11 cellular contexts compared by ENCODE assay signal in the genomic region with DNA sequence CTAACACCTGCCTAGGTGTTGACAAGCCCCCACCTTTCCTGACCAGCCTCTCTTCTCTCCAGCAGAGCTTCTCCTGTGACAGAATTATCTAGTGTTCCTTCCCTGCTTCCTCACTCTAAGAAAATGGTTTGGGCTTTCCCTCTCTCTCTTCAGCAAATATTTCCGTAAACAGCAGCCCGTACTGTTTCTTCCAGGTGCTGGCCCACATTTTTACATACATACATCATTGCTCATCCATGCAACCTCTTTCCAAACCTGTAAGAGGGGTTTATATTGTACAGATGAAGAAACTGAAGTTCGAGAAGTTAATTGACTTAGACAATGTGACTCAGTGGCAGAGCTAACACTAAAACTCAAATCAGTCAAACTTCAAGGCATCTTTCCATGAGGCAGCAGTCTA. TPM values are rescaled to one million over a fixed set of nuclear protein-coding genes. Genes with fewer than 3 reads are reported as not detected.
DNase-seq lines count a peak whose midpoint lies in the region; ATAC-seq and TF ChIP-seq lines count a peak whose summit lies in the region.
"Had no signal": no experiment of that assay in that cellular context is flagged by ENCODE, and none has a peak within 500 bp of the region (broad histone marks: within the 10 kb centered on the region; RNA-seq: fewer than 3 reads in every experiment).

No MANE protein-coding gene starts in this region.

- H3K36me3 ChIP-seq in SK-N-SH (replicated peaks in 1 of 2; ENCODE audit: control insufficient read depth in 1 of 2, insufficient read depth in 2 of 2, low read length in 1 of 2) (no peaks in the 10 kb centered on the region), esophagus muscularis mucosa (no peaks in the 10 kb centered on the region)
- H3K36me3 ChIP-seq in naive thymus-derived CD4-positive, alpha-beta T cell (ENCODE audit: control insufficient read depth in 2 of 3, insufficient read depth in 3 of 3, low read length in 3 of 3) = no peaks in the 10 kb centered on the region

- no peak for TF ChIP-seq POLR2A in esophagus muscularis mucosa (IDR thresholded peaks at IDR 0.05; ENCODE audit: low read depth)

- H3K27ac ChIP-seq in SK-N-SH (ENCODE audit: low read depth in 2 of 2, low read length in 1 of 2) (no peak overlapping the region), esophagus muscularis mucosa (replicated peaks in 1 of 4) (no peak overlapping the region)
- no peak overlapping the region for H3K27ac ChIP-seq in naive thymus-derived CD4-positive, alpha-beta T cell (ENCODE audit: low read depth, low read length)
- H3K27ac ChIP-seq: 22Rv1 had no signal

- H3K79me2 ChIP-seq in SK-N-SH (ENCODE audit: insufficient read depth) = no peaks in the 10 kb centered on the region

- POLR2A ChIA-PET in SK-N-SH (lab: Yijun Ruan, JAX) = no interaction called here
- POLR2A ChIA-PET in naive thymus-derived CD4-positive, alpha-beta T cell (lab: Charles Lee) = no interaction called here
- POLR2A ChIA-PET in activated CD4-positive, alpha-beta T cell treated with anti-CD3 and anti-CD28 coated beads for 36 hours (lab: Charles Lee) = no interaction called here

- no peak for TF ChIP-seq CTCF in SK-N-SH (IDR thresholded peaks at IDR 0.05)
- no peak for TF ChIP-seq CTCF in esophagus muscularis mucosa (IDR thresholded peaks at IDR 0.05)
- no peak for TF ChIP-seq CTCF in type B pancreatic cell (conservative IDR thresholded peaks at IDR 0.05)

- H3K27me3 Mint-ChIP-seq in naive thymus-derived CD4-positive, alpha-beta T cell = peaks cover 66 to 84% (median 76%) of the 10 kb centered on the region in 5 donors
- peaks cover 76% of the 10 kb centered on the region for H3K27me3 Mint-ChIP-seq in type B pancreatic cell
- peaks cover 47 to 85% of the 10 kb centered on the region in 2 donors for H3K27me3 Mint-ChIP-seq in natural killer cell treated with Interleukin-12 subunit alpha and Interleukin-12 subunit beta and Interleukin-15 and Interleukin-18, amount 100 ng/mL, for 72 hours
- H3K27me3 Mint-ChIP-seq in activated CD4-positive, alpha-beta T cell treated with anti-CD3 and anti-CD28 coated beads for 36 hours = peaks cover 52% of the 10 kb centered on the region

- CTCF ChIA-PET in SK-N-SH (lab: Yijun Ruan, JAX) = interaction anchor here (1.0 to 2.4 kb wide), 2 partner anchors 63 to 79 kb away, joined by 3 to 5 read pairs; no protein-coding TSS in a partner anchor
- CTCF ChIA-PET in naive thymus-derived CD4-positive, alpha-beta T cell (lab: Charles Lee) = no interaction called here
- CTCF ChIA-PET in activated CD4-positive, alpha-beta T cell treated with anti-CD3 and anti-CD28 coated beads for 36 hours (lab: Charles Lee) = interaction anchor here (0.5 kb wide), 1 partner anchor 77 kb away, joined by 3 read pairs; no protein-coding TSS in a partner anchor

- intact Hi-C loops in esophagus muscularis mucosa (cut with DNase I) = loop anchor here (5.0 kb wide), 1 partner anchor 80 kb away; no protein-coding TSS in a partner anchor
- intact Hi-C loops in naive thymus-derived CD4-positive, alpha-beta T cell (cut with micrococcal nuclease) = no loop called here
- intact Hi-C loops in activated CD4-positive, alpha-beta T cell treated with anti-CD3 and anti-CD28 coated beads for 36 hours (cut with DNase I, micrococcal nuclease) = no loop called here

- H2AFZ ChIP-seq in SK-N-SH (ENCODE audit: low read depth) = 0 out of 2 replicates have a peak overlapping the region, but pooled peaks have one; percentile 65

- H3K4me1 ChIP-seq in SK-N-SH (ENCODE audit: control insufficient read depth in 1 of 2, insufficient read depth in 2 of 2, low read depth in 1 of 2, low read length in 1 of 2) (peaks cover 0 to 7% of the 10 kb centered on the region in 2 experiments; a peak in 1 of 4 replicates), esophagus muscularis mucosa (peaks cover 5 to 19% (median 14%) of the 10 kb centered on the region in 4 donors)
- no peaks in the 10 kb centered on the region for H3K4me1 ChIP-seq in naive thymus-derived CD4-positive, alpha-beta T cell (ENCODE audit: control insufficient read depth in 2 of 2, insufficient read depth in 2 of 2, low read length in 2 of 2)

- peaks cover 0 to 15% (median 6%) of the 10 kb centered on the region in 11 donors for H3K9me3 Mint-ChIP-seq in naive thymus-derived CD4-positive, alpha-beta T cell
- H3K9me3 Mint-ChIP-seq in type B pancreatic cell = no peaks in the 10 kb centered on the region
- H3K9me3 Mint-ChIP-seq in natural killer cell treated with Interleukin-12 subunit alpha and Interleukin-12 subunit beta and Interleukin-15 and Interleukin-18, amount 100 ng/mL, for 72 hours = peaks cover 4% of the 10 kb centered on the region
- no peaks in the 10 kb centered on the region for H3K9me3 Mint-ChIP-seq in activated CD4-positive, alpha-beta T cell treated with anti-CD3 and anti-CD28 coated beads for 36 hours (ENCODE audit: low read depth)

- no peaks in the 10 kb centered on the region for H3K9me2 ChIP-seq in SK-N-SH

- WGBS in SK-N-SH (ENCODE audit: low lambda C conversion rate) = 94% methylated on average over 3 of the region's 3 CpGs
- 74% methylated on average over 3 of the region's 3 CpGs for WGBS in esophagus muscularis mucosa

- peak overlapping the region; percentile 62 to 63 for H3K4me3 ChIP-seq in SK-N-SH (ENCODE audit: low read depth in 2 of 2, low read length in 1 of 2)
- peak overlapping the region; percentile 55 to 66 (median 59) for H3K4me3 ChIP-seq in esophagus muscularis mucosa
- H3K4me3 ChIP-seq in naive thymus-derived CD4-positive, alpha-beta T cell (ENCODE audit: low read length) = no peak overlapping the region

- H3K4me3 Mint-ChIP-seq in naive thymus-derived CD4-positive, alpha-beta T cell = peak overlapping the region in 6 of 10 donors; percentile 2 to 55 (median 24)
- H3K4me3 Mint-ChIP-seq in type B pancreatic cell = peak overlapping the region; percentile 89
- H3K4me3 Mint-ChIP-seq in natural killer cell treated with Interleukin-12 subunit alpha and Interleukin-12 subunit beta and Interleukin-15 and Interleukin-18, amount 100 ng/mL, for 72 hours = no peak overlapping the region
- H3K4me3 Mint-ChIP-seq in activated CD4-positive, alpha-beta T cell treated with anti-CD3 and anti-CD28 coated beads for 36 hours = no peak overlapping the region

- no peaks in the 10 kb centered on the region for H4K20me1 ChIP-seq in SK-N-SH (ENCODE audit: insufficient read depth)

- peaks cover 5 to 13% (median 12%) of the 10 kb centered on the region in 7 donors for H3K4me1 Mint-ChIP-seq in naive thymus-derived CD4-positive, alpha-beta T cell
- peaks cover 6% of the 10 kb centered on the region for H3K4me1 Mint-ChIP-seq in type B pancreatic cell (ENCODE audit: unreplicated experiment)
- peaks cover 5 to 6% of the 10 kb centered on the region in 2 donors for H3K4me1 Mint-ChIP-seq in natural killer cell treated with Interleukin-12 subunit alpha and Interleukin-12 subunit beta and Interleukin-15 and Interleukin-18, amount 100 ng/mL, for 72 hours (ENCODE audit: low read depth in 2 of 2)
- peaks cover 5% of the 10 kb centered on the region for H3K4me1 Mint-ChIP-seq in activated CD4-positive, alpha-beta T cell treated with anti-CD3 and anti-CD28 coated beads for 36 hours

- TF ChIP-seq RAD21 in SK-N-SH (IDR thresholded peaks at IDR 0.05; ENCODE audit: low read length) = no peak

- DNase-seq in SK-N-SH = no peak
- DNase-seq in esophagus muscularis mucosa (ENCODE audit: extremely low spot score) = no peak
- DNase-seq in naive thymus-derived CD4-positive, alpha-beta T cell = no peak
- no peak for DNase-seq in type B pancreatic cell (ENCODE audit: extremely low spot score, unreplicated experiment)
- no peak for DNase-seq in natural killer cell treated with Interleukin-12 subunit alpha and Interleukin-12 subunit beta and Interleukin-15 and Interleukin-18, amount 100 ng/mL, for 72 hours (ENCODE audit: low spot score)
- DNase-seq in activated CD4-positive, alpha-beta T cell treated with anti-CD3 and anti-CD28 coated beads for 36 hours = no peak
- DNase-seq in amygdala (lab: John Stamatoyannopoulos, UW) = no peak
- DNase-seq: activated naive CD4-positive, alpha-beta T cell; KG1 had no signal

- H3K9ac ChIP-seq in SK-N-SH = no peak overlapping the region

- H3K4me2 ChIP-seq in SK-N-SH = peak overlapping the region; percentile 90

- H3K9me3 ChIP-seq in SK-N-SH = no peaks in the 10 kb centered on the region
- no peaks in the 10 kb centered on the region for H3K9me3 ChIP-seq in esophagus muscularis mucosa
- H3K9me3 ChIP-seq in naive thymus-derived CD4-positive, alpha-beta T cell (ENCODE audit: control insufficient read depth in 2 of 3, low read length in 3 of 3) = no peaks in the 10 kb centered on the region

- H3F3A ChIP-seq in SK-N-SH (replicated peaks; ENCODE audit: insufficient read depth) = no peaks in the 10 kb centered on the region

- H3K27me3 ChIP-seq in SK-N-SH (ENCODE audit: insufficient read depth) (peaks cover 4% of the 10 kb centered on the region; the same call in 1 of the 2 replicates), esophagus muscularis mucosa (peaks cover 0 to 43% (median 0%) of the 10 kb centered on the region in 4 donors)
- peaks cover 0 to 16% of the 10 kb centered on the region in 2 donors for H3K27me3 ChIP-seq in naive thymus-derived CD4-positive, alpha-beta T cell (ENCODE audit: control insufficient read depth in 2 of 2, insufficient read depth in 2 of 2, low read length in 2 of 2)

- H3K27ac Mint-ChIP-seq in naive thymus-derived CD4-positive, alpha-beta T cell = no peak overlapping the region
- no peak overlapping the region for H3K27ac Mint-ChIP-seq in type B pancreatic cell
- H3K27ac Mint-ChIP-seq in natural killer cell treated with Interleukin-12 subunit alpha and Interleukin-12 subunit beta and Interleukin-15 and Interleukin-18, amount 100 ng/mL, for 72 hours = no peak overlapping the region
- H3K27ac Mint-ChIP-seq in activated CD4-positive, alpha-beta T cell treated with anti-CD3 and anti-CD28 coated beads for 36 hours = no peak overlapping the region

- no peak for TF ChIP-seq EP300 in SK-N-SH (IDR thresholded peaks at IDR 0.05; ENCODE audit: borderline replicate concordance in 1 of 2, low read depth in 1 of 2, low read length in 1 of 2)
- no peak for TF ChIP-seq EP300 in esophagus muscularis mucosa (IDR thresholded peaks at IDR 0.05)

- no peak for ATAC-seq in SK-N-SH treated with all-trans-retinoic acid at 6 μM for 48 hours
- no peak for ATAC-seq in naive thymus-derived CD4-positive, alpha-beta T cell
- no peak for ATAC-seq in natural killer cell treated with Interleukin-12 subunit alpha and Interleukin-12 subunit beta and Interleukin-15 and Interleukin-18, amount 100 ng/mL, for 72 hours
- no peak for ATAC-seq in activated CD4-positive, alpha-beta T cell treated with anti-CD3 and anti-CD28 coated beads for 36 hours

- peaks cover 0 to 10% (median 5%) of the 10 kb centered on the region in 5 donors for H3K36me3 Mint-ChIP-seq in naive thymus-derived CD4-positive, alpha-beta T cell
- H3K36me3 Mint-ChIP-seq in type B pancreatic cell = no peaks in the 10 kb centered on the region
- no peaks in the 10 kb centered on the region for H3K36me3 Mint-ChIP-seq in natural killer cell treated with Interleukin-12 subunit alpha and Interleukin-12 subunit beta and Interleukin-15 and Interleukin-18, amount 100 ng/mL, for 72 hours
- H3K36me3 Mint-ChIP-seq in activated CD4-positive, alpha-beta T cell treated with anti-CD3 and anti-CD28 coated beads for 36 hours (ENCODE audit: low read depth) = no peaks in the 10 kb centered on the region

RNA-seq across cellular contexts. Expression of gene TEKT3, which starts 0.6 kb away (rescaled TPM):
- 0.21 and 0.62 TPM in 2 replicates for polyA plus RNA-seq in SK-N-SH (2012; rRNA removed)
- 0.03 and 0.14 TPM in 2 replicates for polyA plus RNA-seq in SK-N-SH (2012; cell fraction: cytosol; rRNA removed)
- 0.66 and 1.1 TPM in 2 replicates for polyA plus RNA-seq in SK-N-SH (2012; cell fraction: nucleus; rRNA removed)
- not detected for total RNA-seq in esophagus muscularis mucosa
- total RNA-seq in naive thymus-derived CD4-positive, alpha-beta T cell = under 1 TPM in 3 of 5 experiments, not detected in 2; 0.37 to 0.57 (median 0.49) TPM
- not detected for polyA plus RNA-seq in naive thymus-derived CD4-positive, alpha-beta T cell
- 0.56 and 1.3 TPM in 2 replicates for total RNA-seq in type B pancreatic cell (ENCODE audit: low replicate concordance)
- under 1 TPM; 0.57 to 0.95 TPM for total RNA-seq in natural killer cell treated with Interleukin-12 subunit alpha and Interleukin-12 subunit beta and Interleukin-15 and Interleukin-18, amount 100 ng/mL, for 72 hours
- not detected for total RNA-seq in activated CD4-positive, alpha-beta T cell treated with anti-CD3 and anti-CD28 coated beads for 36 hours

Comparison
In these comparisons a context has a peak if more than half of its experiments do, and no peak if none do; other contexts are left out.
1. H3K4me3 Mint-ChIP-seq: peak in naive thymus-derived CD4-positive, alpha-beta T cell (6 of 10) and type B pancreatic cell (single experiment); none in natural killer cell treated with Interleukin-12 subunit alpha and Interleukin-12 subunit beta and Interleukin-15 and Interleukin-18, amount 100 ng/mL, for 72 hours (single experiment) and activated CD4-positive, alpha-beta T cell treated with anti-CD3 and anti-CD28 coated beads for 36 hours (single experiment).